23 cellular contexts compared by ENCODE assay signal in the genomic region with DNA sequence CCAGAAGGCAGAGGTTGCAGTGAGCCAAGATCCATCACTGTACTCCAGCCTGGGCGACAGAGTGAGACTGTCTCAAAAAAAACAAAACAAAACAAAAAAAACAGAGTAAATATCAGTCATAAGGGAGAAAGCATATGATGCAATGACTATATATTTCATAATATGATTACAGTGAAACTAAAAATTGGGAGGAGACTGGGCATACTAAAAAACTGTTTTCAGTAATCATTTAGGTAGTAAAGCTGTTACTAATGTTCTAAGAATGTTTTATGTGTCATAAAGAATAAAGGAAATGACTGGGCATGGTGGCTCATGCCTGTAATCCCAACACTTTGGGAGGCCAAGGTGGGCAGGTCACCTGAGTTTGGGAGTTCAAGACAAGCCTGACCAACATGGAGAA. TPM values are rescaled to one million over a fixed set of nuclear protein-coding genes. Genes with fewer than 3 reads are reported as not detected.
DNase-seq lines count a peak whose midpoint lies in the region; ATAC-seq and TF ChIP-seq lines count a peak whose summit lies in the region.
"Had no signal": no experiment of that assay in that cellular context is flagged by ENCODE, and none has a peak within 500 bp of the region (broad histone marks: within the 10 kb centered on the region; RNA-seq: fewer than 3 reads in every experiment).

No MANE protein-coding gene starts in this region.

- no peaks in the 10 kb centered on the region for H3K79me2 ChIP-seq in GM23248 (ENCODE audit: insufficient read depth)

- peak overlapping the region; percentile 51 for H3K27ac Mint-ChIP-seq in activated CD4-positive, alpha-beta memory T cell treated with anti-CD3 and anti-CD28 coated beads for 36 hours
- H3K27ac Mint-ChIP-seq in activated CD4-positive, alpha-beta memory T cell treated with anti-CD3 and anti-CD28 coated beads, Interleukin-2, amount 10 ng/mL, durations not matched to agents 7 days and 5 days = no peak overlapping the region

- H3K9me3 ChIP-seq in GM23248 (ENCODE audit: low read depth) (no peaks in the 10 kb centered on the region), RWPE2 (ENCODE audit: severe bottlenecking) (no peaks in the 10 kb centered on the region)
- H3K9me3 ChIP-seq: esophagus muscularis mucosa, left ventricle myocardium inferior, mucosa of descending colon had no signal

- peak; percentile 65 for ATAC-seq in RWPE2 (ENCODE audit: low read depth)
- ATAC-seq: mucosa of descending colon had no signal

- H3K9ac ChIP-seq in GM23248 = no peak overlapping the region

- H3K27ac ChIP-seq in GM23248 = peak overlapping the region; percentile 52
- peak overlapping the region; percentile 26 for H3K27ac ChIP-seq in RWPE2 (ENCODE audit: poor library complexity, severe bottlenecking)
- H3K27ac ChIP-seq: C4-2B, cardiac muscle cell, esophagus muscularis mucosa, left ventricle myocardium inferior, spleen had no signal

- H3K4me1 ChIP-seq in GM23248 (ENCODE audit: insufficient read depth) (no peaks in the 10 kb centered on the region), RWPE2 (ENCODE audit: insufficient read depth, poor library complexity, severe bottlenecking) (no peaks in the 10 kb centered on the region)
- H3K4me1 ChIP-seq: esophagus muscularis mucosa, left ventricle myocardium inferior, spleen had no signal

- H3K4me1 Mint-ChIP-seq in activated CD4-positive, alpha-beta memory T cell treated with anti-CD3 and anti-CD28 coated beads for 36 hours (ENCODE audit: low read depth) = peaks cover 10% of the 10 kb centered on the region
- H3K4me1 Mint-ChIP-seq in activated CD4-positive, alpha-beta memory T cell treated with anti-CD3 and anti-CD28 coated beads, Interleukin-2, amount 10 ng/mL, durations not matched to agents 7 days and 5 days = no peaks in the 10 kb centered on the region
- H3K4me1 Mint-ChIP-seq: neural crest cell had no signal

- H3K4me2 ChIP-seq in GM23248 (ENCODE audit: unreplicated experiment) = no peak overlapping the region

- H3F3A ChIP-seq in GM23248 (ENCODE audit: insufficient read depth) = no peaks in the 10 kb centered on the region

- TF ChIP-seq CTCF in RWPE2 (IDR thresholded peaks at IDR 0.05; ENCODE audit: poor library complexity, severe bottlenecking) (no peak), fibroblast of pulmonary artery (IDR thresholded peaks at IDR 0.05; ENCODE audit: low read length, missing control alignments) (no peak)

- H3K27me3 ChIP-seq in GM23248 (replicated peaks; ENCODE audit: insufficient read depth) (no peaks in the 10 kb centered on the region), RWPE2 (ENCODE audit: insufficient read depth, poor library complexity, severe bottlenecking) (no peaks in the 10 kb centered on the region)
- H3K27me3 ChIP-seq: cardiac muscle cell, esophagus muscularis mucosa, spleen had no signal

- H3K4me3 ChIP-seq in GM23248 = no peak overlapping the region
- no peak overlapping the region for H3K4me3 ChIP-seq in RWPE2 (ENCODE audit: severe bottlenecking)
- H3K4me3 ChIP-seq in fibroblast of pulmonary artery (replicated peaks; ENCODE audit: low read depth, low read length) = no peak overlapping the region
- H3K4me3 ChIP-seq: cardiac muscle cell, esophagus muscularis mucosa, left ventricle myocardium inferior, mucosa of descending colon, spleen had no signal

- peaks cover 4% of the 10 kb centered on the region; the same call in 1 of the 2 replicates for H3K36me3 ChIP-seq in GM23248 (ENCODE audit: low read depth)
- peaks cover 23% of the 10 kb centered on the region for H3K36me3 ChIP-seq in RWPE2 (ENCODE audit: low read depth)

- H3K27me3 Mint-ChIP-seq in activated CD4-positive, alpha-beta memory T cell treated with anti-CD3 and anti-CD28 coated beads for 36 hours = no peaks in the 10 kb centered on the region
- no peaks in the 10 kb centered on the region for H3K27me3 Mint-ChIP-seq in activated CD4-positive, alpha-beta memory T cell treated with anti-CD3 and anti-CD28 coated beads, Interleukin-2, amount 10 ng/mL, durations not matched to agents 7 days and 5 days

- no peaks in the 10 kb centered on the region for H3K9me2 ChIP-seq in GM23248 (ENCODE audit: insufficient read depth)

- H3K4me3 Mint-ChIP-seq in activated CD4-positive, alpha-beta memory T cell treated with anti-CD3 and anti-CD28 coated beads for 36 hours = no peak overlapping the region
- no peak overlapping the region for H3K4me3 Mint-ChIP-seq in activated CD4-positive, alpha-beta memory T cell treated with anti-CD3 and anti-CD28 coated beads, Interleukin-2, amount 10 ng/mL, durations not matched to agents 7 days and 5 days
- H3K4me3 Mint-ChIP-seq: neural crest cell had no signal

- no peaks in the 10 kb centered on the region for H4K20me1 ChIP-seq in GM23248 (ENCODE audit: insufficient read depth)

- H3K9me3 Mint-ChIP-seq in activated CD4-positive, alpha-beta memory T cell treated with anti-CD3 and anti-CD28 coated beads for 36 hours = peaks cover 6% of the 10 kb centered on the region
- peaks cover 21% of the 10 kb centered on the region for H3K9me3 Mint-ChIP-seq in activated CD4-positive, alpha-beta memory T cell treated with anti-CD3 and anti-CD28 coated beads, Interleukin-2, amount 10 ng/mL, durations not matched to agents 7 days and 5 days

- H3K36me3 Mint-ChIP-seq in activated CD4-positive, alpha-beta memory T cell treated with anti-CD3 and anti-CD28 coated beads for 36 hours = peaks cover 59% of the 10 kb centered on the region
- H3K36me3 Mint-ChIP-seq in activated CD4-positive, alpha-beta memory T cell treated with anti-CD3 and anti-CD28 coated beads, Interleukin-2, amount 10 ng/mL, durations not matched to agents 7 days and 5 days (ENCODE audit: low read depth) = peaks cover 52% of the 10 kb centered on the region

- CTCF ChIA-PET in activated CD4-positive, alpha-beta memory T cell treated with anti-CD3 and anti-CD28 coated beads for 36 hours (lab: Charles Lee) = no interaction called here
- CTCF ChIA-PET in activated CD4-positive, alpha-beta memory T cell treated with anti-CD3 and anti-CD28 coated beads, Interleukin-2, amount 10 ng/mL, durations not matched to agents 7 days and 5 days (lab: Charles Lee) = interaction anchor here (0.5 kb wide), 1 partner anchor 47 kb away, joined by 3 read pairs; no protein-coding TSS in a partner anchor

- no peak overlapping the region for H2AFZ ChIP-seq in GM23248

- intact Hi-C loops in activated CD4-positive, alpha-beta memory T cell treated with anti-CD3 and anti-CD28 coated beads for 36 hours (cut with micrococcal nuclease) = loop anchor here (1.0 kb wide), 1 partner anchor 16 kb away; a partner anchor contains a TSS

- POLR2A ChIA-PET in activated CD4-positive, alpha-beta memory T cell treated with anti-CD3 and anti-CD28 coated beads for 36 hours (lab: Charles Lee) = no interaction called here
- POLR2A ChIA-PET in activated CD4-positive, alpha-beta memory T cell treated with anti-CD3 and anti-CD28 coated beads, Interleukin-2, amount 10 ng/mL, durations not matched to agents 7 days and 5 days (lab: Charles Lee) = no interaction called here

- DNase-seq in activated CD4-positive, alpha-beta memory T cell treated with anti-CD3 and anti-CD28 coated beads for 36 hours = peak; percentile 45
- DNase-seq in activated CD4-positive, alpha-beta memory T cell treated with anti-CD3 and anti-CD28 coated beads, Interleukin-2, amount 10 ng/mL, durations not matched to agents 7 days and 5 days = no peak
- DNase-seq in GM23248 = peak; percentile 64
- no peak for DNase-seq in RWPE2 (ENCODE audit: low spot score)
- DNase-seq in fibroblast of pulmonary artery (ENCODE audit: low read depth) = peak; percentile 20
- DNase-seq in NCI-H2227 treated with DMSO at 0.1 percent for 48 hours (lab: John Stamatoyannopoulos, UW) = no peak
- no peak for DNase-seq in NCI-H187 (lab: John Stamatoyannopoulos, UW)
- no peak for DNase-seq in NOMO-1 treated with DMSO at 0.1 percent for 48 hours (lab: John Stamatoyannopoulos, UW; ENCODE audit: unreplicated experiment)
- DNase-seq: DMS 273 treated with DMSO at 0.1 percent for 48 hours; head of caudate nucleus; left ventricle myocardium inferior; mucosa of descending colon; NCI-H1105 treated with DMSO at 0.1 percent for 48 hours; NCI-H2107; NCI-H524 treated with DMSO at 0.1 percent for 48 hours; SIG-M5; spleen; stimulated activated CD8-positive, alpha-beta memory T cell treated with anti-CD3 and anti-CD28 coated beads, Interleukin-4, amount 100 ng/mL, for 48 hours; T-helper 1 cell had no signal

- in situ Hi-C loops in GM23248 (cut with MboI) = no loop called here

- 93 to 100% methylated on average over 1 of the region's 1 CpG for WGBS in GM23248 (ENCODE audit: low coverage in 1 of 2, low lambda C conversion rate in 2 of 2, missing lambda C conversion rate in 2 of 2), 2 experiments

RNA-seq across cellular contexts. Expression of a gene that starts 15.9 kb away (rescaled TPM):
- 1 to 10 TPM; 7.7 to 7.8 TPM for total RNA-seq in activated CD4-positive, alpha-beta memory T cell treated with anti-CD3 and anti-CD28 coated beads for 36 hours
- 1 to 10 TPM; 6.0 to 6.5 TPM for total RNA-seq in activated CD4-positive, alpha-beta memory T cell treated with anti-CD3 and anti-CD28 coated beads, Interleukin-2, amount 10 ng/mL, durations not matched to agents 7 days and 5 days
- 3.3 and 4.2 TPM in 2 replicates for total RNA-seq in GM23248 (2014; rRNA removed; shearing (Covaris generic))
- polyA plus RNA-seq in GM23248 (2016; fragmentation: Nextera tagmentation; extraction: Ambion mirVana) = 4.5 and 5.2 TPM in 2 replicates

RNA-seq across cellular contexts. Expression of a gene that starts 43.9 kb away (rescaled TPM):
- total RNA-seq in activated CD4-positive, alpha-beta memory T cell treated with anti-CD3 and anti-CD28 coated beads for 36 hours = 1 to 10 TPM; 5.3 to 7.0 TPM
- 1 to 10 TPM; 4.0 to 5.1 TPM for total RNA-seq in activated CD4-positive, alpha-beta memory T cell treated with anti-CD3 and anti-CD28 coated beads, Interleukin-2, amount 10 ng/mL, durations not matched to agents 7 days and 5 days
- total RNA-seq in GM23248 (2014; rRNA removed; shearing (Covaris generic)) = 2.4 and 3.7 TPM in 2 replicates
- polyA plus RNA-seq in GM23248 (2016; fragmentation: Nextera tagmentation; extraction: Ambion mirVana) = 2.2 and 2.7 TPM in 2 replicates

Comparison
In these comparisons a context has a peak if more than half of its experiments do, and no peak if none do; other contexts are left out.
1. DNase-seq: peak in activated CD4-positive, alpha-beta memory T cell treated with anti-CD3 and anti-CD28 coated beads for 36 hours (single experiment), GM23248 (single experiment) and fibroblast of pulmonary artery (single experiment); none in activated CD4-positive, alpha-beta memory T cell treated with anti-CD3 and anti-CD28 coated beads, Interleukin-2, amount 10 ng/mL, durations not matched to agents 7 days and 5 days (single experiment), RWPE2 (single experiment), NCI-H2227 treated with DMSO at 0.1 percent for 48 hours (single experiment), NCI-H187 (0 of 2) and NOMO-1 treated with DMSO at 0.1 percent for 48 hours (single experiment).